8 cellular contexts compared by ENCODE assay signal in the genomic region with DNA sequence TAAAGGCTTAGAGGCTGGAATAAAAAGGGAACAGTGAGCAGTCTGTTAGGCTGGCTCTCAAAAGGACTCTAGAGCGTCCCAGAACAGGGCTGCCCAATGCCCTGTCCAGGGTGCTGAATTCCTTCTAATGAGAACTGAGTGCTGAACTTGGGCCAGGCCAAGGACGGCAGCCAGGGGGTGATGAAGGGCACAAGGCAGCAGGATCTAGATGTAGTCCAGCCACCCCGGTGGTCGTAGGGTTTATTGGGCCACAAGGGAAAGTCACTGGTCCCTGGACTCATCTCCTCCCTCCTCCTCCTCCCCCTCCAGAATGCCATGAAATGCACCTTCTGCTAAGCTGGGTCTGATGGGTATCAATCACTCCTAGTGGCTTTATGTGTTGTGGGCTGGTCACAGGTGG. TPM values are rescaled to one million over a fixed set of nuclear protein-coding genes. Genes with fewer than 3 reads are reported as not detected.
A peak's percentile ranks its signal among the peaks of the same experiment; 100 is the strongest.
DNase-seq lines count a peak whose midpoint lies in the region; ATAC-seq and TF ChIP-seq lines count a peak whose summit lies in the region.

No MANE protein-coding gene starts in this region.

- H3K4me3 ChIP-seq in A673 (ENCODE audit: low read depth, low read length, poor library complexity, severe bottlenecking) (no peak overlapping the region), HCT116 (replicated peaks in 1 of 2; ENCODE audit: low read depth in 1 of 2, low read length in 2 of 2) (no peak overlapping the region), brain microvascular endothelial cell (ENCODE audit: low read depth, low read length) (no peak overlapping the region), kidney epithelial cell (ENCODE audit: low read depth, low read length) (no peak overlapping the region)

- peaks cover 42% of the 10 kb centered on the region for H3K36me3 ChIP-seq in A673 (ENCODE audit: insufficient read depth, low read length, poor library complexity, severe bottlenecking)
- no peaks in the 10 kb centered on the region for H3K36me3 ChIP-seq in HCT116 (ENCODE audit: control insufficient read depth in 1 of 2, insufficient read depth in 2 of 2, low read length in 2 of 2)
- no peaks in the 10 kb centered on the region for H3K36me3 ChIP-seq in brain microvascular endothelial cell (replicated peaks)
- no peaks in the 10 kb centered on the region for H3K36me3 ChIP-seq in kidney epithelial cell (ENCODE audit: control insufficient read depth, insufficient read depth, low read length)

- H3K9me2 ChIP-seq in HCT116 (ENCODE audit: insufficient read depth), result no peaks in the 10 kb centered on the region

- H2AFZ ChIP-seq in HCT116 (ENCODE audit: low read depth, low read length, poor library complexity, severe bottlenecking), result no peak overlapping the region

- no peaks in the 10 kb centered on the region for H4K20me1 ChIP-seq in HCT116 (ENCODE audit: insufficient read depth)

- TF ChIP-seq RAD21 in HCT116 (IDR thresholded peaks at IDR 0.05; ENCODE audit: low read depth), result peak; percentile 17; the same call in 1 of the 2 replicates

- in situ Hi-C loops in brain microvascular endothelial cell (cut with HindIII; ENCODE audit: low pct_ligation_motif_present, low sequenced_read_pairs), result no loop called here

- ATAC-seq in HCT116 (peak; percentile 92), SK-N-SH treated with all-trans-retinoic acid at 6 μM for 48 hours (peak; percentile 92), HG02763 (IDR thresholded peaks at IDR 0.05; ENCODE audit: unreplicated experiment) (no peak), GM19023 (IDR thresholded peaks at IDR 0.05; ENCODE audit: unreplicated experiment) (no peak)

- no peak overlapping the region for H3K4me2 ChIP-seq in HCT116 (ENCODE audit: low read length)

- TF ChIP-seq CTCF in A673 (conservative IDR thresholded peaks at IDR 0.05; ENCODE audit: low read depth, low read length), result 0 out of 2 replicates have a peak, but pooled peaks have one; percentile 17
- peak in 2 of 3 experiments; percentile 57 to 76; a peak in 4 of 6 replicates for TF ChIP-seq CTCF in HCT116 (IDR thresholded peaks at IDR 0.05 in 2 of 3, conservative IDR thresholded peaks at IDR 0.05 in 1 of 3; ENCODE audit: borderline replicate concordance in 1 of 3, insufficient read depth in 1 of 3, low read depth in 2 of 3, low read length in 2 of 3)
- TF ChIP-seq CTCF in brain microvascular endothelial cell (IDR thresholded peaks at IDR 0.05; ENCODE audit: low read depth, low read length, missing control alignments), result peak; percentile 81
- peak; percentile 70 for TF ChIP-seq CTCF in kidney epithelial cell (IDR thresholded peaks at IDR 0.05; ENCODE audit: insufficient read depth, low read length, poor library complexity, severe bottlenecking)

- H3K4me1 ChIP-seq in A673 (ENCODE audit: insufficient read depth, low read length, poor library complexity, severe bottlenecking) (no peaks in the 10 kb centered on the region), HCT116 (ENCODE audit: control insufficient read depth in 1 of 2, insufficient read depth in 2 of 2, low read length in 2 of 2) (no peaks in the 10 kb centered on the region)

- intact Hi-C loops in A673 (cut with micrococcal nuclease; ENCODE audit: unreplicated experiment) (no loop called here), HCT116 (cut with micrococcal nuclease) (no loop called here)

- RAD21 ChIA-PET in HCT116 (lab: Charles Lee; ENCODE audit: low non-redundant PET in 1 of 2, low total read pairs in 2 of 2, uncharacterized antibody in 2 of 2, unreplicated experiment in 2 of 2), result no interaction called here

- H3K79me2 ChIP-seq in HCT116 (ENCODE audit: insufficient read depth, low read length), result no peaks in the 10 kb centered on the region

- POLR2A ChIA-PET in A673 (lab: Charles Lee; ENCODE audit: low non-redundant PET) (no interaction called here), HCT116 (lab: Charles Lee) (no interaction called here)

- peak; percentile 52 for DNase-seq in A673 (ENCODE audit: low spot score)
- DNase-seq in HCT116 (ENCODE audit: low read depth, low spot score), result no peak
- peak; percentile 66 for DNase-seq in brain microvascular endothelial cell
- no peak for DNase-seq in kidney epithelial cell (ENCODE audit: low read depth)
- peak; percentile 64 for DNase-seq in stimulated activated CD8-positive, alpha-beta memory T cell treated with anti-CD3 and anti-CD28 coated beads, Interleukin-4, amount 100 ng/mL, for 48 hours

- CTCF ChIA-PET in A673 (lab: Charles Lee) (no interaction called here), HCT116 (lab: Charles Lee) (no interaction called here)

- H3K9ac ChIP-seq in HCT116 (ENCODE audit: low read length), result no peak overlapping the region

- TF ChIP-seq POLR2A in HCT116 (IDR thresholded peaks at IDR 0.05; ENCODE audit: borderline replicate concordance, extremely low read depth, insufficient read depth, insufficient read length), result no peak

- H3K27ac ChIP-seq in A673 (ENCODE audit: low read depth, low read length, poor library complexity, severe bottlenecking) (no peak overlapping the region), HCT116 (ENCODE audit: low read depth, low read length) (no peak overlapping the region), brain microvascular endothelial cell (no peak overlapping the region)

- H3K27me3 ChIP-seq in A673 (replicated peaks; ENCODE audit: insufficient read depth, low read depth, low read length, poor library complexity) (no peaks in the 10 kb centered on the region), HCT116 (ENCODE audit: insufficient read depth, low read length) (no peaks in the 10 kb centered on the region; the same call in 1 of the 2 replicates), brain microvascular endothelial cell (replicated peaks) (peaks cover 3% of the 10 kb centered on the region), kidney epithelial cell (ENCODE audit: control insufficient read depth, insufficient read depth, low read length) (peaks cover 5% of the 10 kb centered on the region)

- H3K9me3 ChIP-seq in A673 (ENCODE audit: low read depth, low read length, poor library complexity, severe bottlenecking) (no peaks in the 10 kb centered on the region), HCT116 (ENCODE audit: control insufficient read depth in 1 of 2, insufficient read depth in 1 of 2, low read depth in 1 of 2, low read length in 2 of 2) (no peaks in the 10 kb centered on the region)

- BruUV-seq in A673 (replicated peaks; lab: Mats Ljungman, UMichigan) (no TSS peak), HCT116 (replicated peaks; lab: Mats Ljungman, UMichigan) (no TSS peak)

TF ChIP-seq in HCT116, 20 proteins besides CTCF, POLR2A, EP300 and RAD21 (continues in another document):
- TF ChIP-seq EZH2 (IDR thresholded peaks at IDR 0.05), result no peak

TF ChIP-seq in SK-N-SH treated with all-trans-retinoic acid at 6 μM for 48 hours, 23 proteins besides CTCF, POLR2A, EP300 and RAD21 (continues in another document):
- TF ChIP-seq ZC3H10 (CRISPR knock-in tag; IDR thresholded peaks at IDR 0.05) (no peak), ZNF70 (CRISPR knock-in tag; IDR thresholded peaks at IDR 0.05) (no peak), ZFP30 (CRISPR knock-in tag; IDR thresholded peaks at IDR 0.05) (no peak), ZNF565 (CRISPR knock-in tag; conservative IDR thresholded peaks at IDR 0.05; ENCODE audit: low read depth) (no peak), CSDC2 (CRISPR knock-in tag; IDR thresholded peaks at IDR 0.05) (peak; percentile 60; the same call in 1 of the 2 replicates), SNAI2 (CRISPR knock-in tag; IDR thresholded peaks at IDR 0.05) (0 out of 2 replicates have a peak, but pooled peaks have one; percentile 27)
- TF ChIP-seq, protein P1, sequence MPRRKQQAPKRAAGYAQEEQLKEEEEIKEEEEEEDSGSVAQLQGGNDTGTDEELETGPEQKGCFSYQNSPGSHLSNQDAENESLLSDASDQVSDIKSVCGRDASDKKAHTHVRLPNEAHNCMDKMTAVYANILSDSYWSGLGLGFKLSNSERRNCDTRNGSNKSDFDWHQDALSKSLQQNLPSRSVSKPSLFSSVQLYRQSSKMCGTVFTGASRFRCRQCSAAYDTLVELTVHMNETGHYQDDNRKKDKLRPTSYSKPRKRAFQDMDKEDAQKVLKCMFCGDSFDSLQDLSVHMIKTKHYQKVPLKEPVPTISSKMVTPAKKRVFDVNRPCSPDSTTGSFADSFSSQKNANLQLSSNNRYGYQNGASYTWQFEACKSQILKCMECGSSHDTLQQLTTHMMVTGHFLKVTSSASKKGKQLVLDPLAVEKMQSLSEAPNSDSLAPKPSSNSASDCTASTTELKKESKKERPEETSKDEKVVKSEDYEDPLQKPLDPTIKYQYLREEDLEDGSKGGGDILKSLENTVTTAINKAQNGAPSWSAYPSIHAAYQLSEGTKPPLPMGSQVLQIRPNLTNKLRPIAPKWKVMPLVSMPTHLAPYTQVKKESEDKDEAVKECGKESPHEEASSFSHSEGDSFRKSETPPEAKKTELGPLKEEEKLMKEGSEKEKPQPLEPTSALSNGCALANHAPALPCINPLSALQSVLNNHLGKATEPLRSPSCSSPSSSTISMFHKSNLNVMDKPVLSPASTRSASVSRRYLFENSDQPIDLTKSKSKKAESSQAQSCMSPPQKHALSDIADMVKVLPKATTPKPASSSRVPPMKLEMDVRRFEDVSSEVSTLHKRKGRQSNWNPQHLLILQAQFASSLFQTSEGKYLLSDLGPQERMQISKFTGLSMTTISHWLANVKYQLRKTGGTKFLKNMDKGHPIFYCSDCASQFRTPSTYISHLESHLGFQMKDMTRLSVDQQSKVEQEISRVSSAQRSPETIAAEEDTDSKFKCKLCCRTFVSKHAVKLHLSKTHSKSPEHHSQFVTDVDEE (CRISPR knock-in tag; IDR thresholded peaks at IDR 0.05), result no peak

RNA-seq across cellular contexts. Expression of gene NPTXR, which starts 19.2 kb away (rescaled TPM):
- 116 and 129 TPM in 2 replicates for total RNA-seq in A673 (2021)
- total RNA-seq in HCT116 (2021; ENCODE audit: unreplicated experiment), result 12.8 TPM
- polyA plus RNA-seq in HCT116 (2012), result 13.3 and 13.4 TPM in 2 replicates
- 2.4 and 5.4 TPM in 2 replicates for total RNA-seq in kidney epithelial cell

RNA-seq across cellular contexts. Expression of gene DNAL4, which starts 30.6 kb away (rescaled TPM):
- total RNA-seq in A673 (2021), result 51.7 and 59.1 TPM in 2 replicates
- total RNA-seq in HCT116 (2021; ENCODE audit: unreplicated experiment), result 18.3 TPM
- 20.9 and 25.1 TPM in 2 replicates for polyA plus RNA-seq in HCT116 (2012)
- total RNA-seq in kidney epithelial cell, result 30.3 and 46.9 TPM in 2 replicates

RNA-seq across cellular contexts. Expression of gene CBX6, which starts 47.4 kb away (rescaled TPM):
- total RNA-seq in A673 (2021) (111 and 119 TPM in 2 replicates), HCT116 (2021; ENCODE audit: unreplicated experiment) (90.0 TPM), kidney epithelial cell (54.5 and 60.3 TPM in 2 replicates)
- 33.9 and 39.9 TPM in 2 replicates for polyA plus RNA-seq in HCT116 (2012)

Comparison
In these comparisons a context has a peak if more than half of its experiments do, and no peak if none do; other contexts are left out.
1. DNase-seq: peak in A673 (single experiment), brain microvascular endothelial cell (single experiment) and stimulated activated CD8-positive, alpha-beta memory T cell treated with anti-CD3 and anti-CD28 coated beads, Interleukin-4, amount 100 ng/mL, for 48 hours (single experiment); none in HCT116 (single experiment) and kidney epithelial cell (single experiment).
2. CTCF ChIP-seq: peak in every context shown above with its lines; median percentile 81 in brain microvascular endothelial cell; 70 in kidney epithelial cell; 66 in HCT116; 17 in A673.
3. ATAC-seq: peak in HCT116 (single experiment) and SK-N-SH treated with all-trans-retinoic acid at 6 μM for 48 hours (single experiment); none in HG02763 (single experiment) and GM19023 (single experiment).